ENCODE assay signal across 8 cellular contexts in the genomic region with DNA sequence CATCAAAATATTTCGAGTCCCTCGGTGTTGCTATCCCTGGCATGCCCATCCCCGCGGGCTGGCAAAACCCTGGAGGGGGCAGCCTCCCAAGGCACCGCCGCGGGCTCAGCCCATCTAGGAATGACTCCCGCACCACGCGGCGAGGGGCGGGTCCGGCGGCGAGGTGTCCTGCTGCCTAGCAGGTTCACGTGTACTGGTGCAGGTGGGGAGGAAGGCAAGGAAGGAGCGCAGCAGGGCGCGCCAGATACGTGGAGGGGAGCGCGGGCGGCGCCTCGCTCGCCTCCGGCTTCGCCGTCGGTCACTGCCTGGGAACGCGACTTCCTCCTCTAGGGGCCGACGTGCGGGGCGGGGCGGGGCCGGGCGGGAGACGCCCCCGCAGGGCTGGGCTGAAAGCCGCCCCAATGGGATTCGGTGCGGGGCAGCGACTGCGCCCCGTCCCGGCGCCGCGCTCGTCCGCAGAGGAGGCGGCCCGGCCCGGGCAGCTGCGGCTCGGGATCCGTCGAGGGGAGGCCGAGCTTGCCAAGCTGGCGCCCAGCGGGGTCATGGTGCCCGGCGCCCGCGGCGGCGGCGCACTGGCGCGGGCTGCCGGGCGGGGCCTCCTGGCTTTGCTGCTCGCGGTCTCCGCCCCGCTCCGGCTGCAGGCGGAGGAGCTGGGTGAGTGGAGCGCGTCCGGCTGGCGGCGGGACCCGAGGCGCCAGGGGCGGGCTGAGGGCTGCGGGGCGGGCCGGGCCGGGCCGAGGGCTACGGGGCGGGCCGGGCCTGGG. TPM values are rescaled to one million over a fixed set of nuclear protein-coding genes. Genes with fewer than 3 reads are reported as not detected.
DNase-seq lines count a peak whose midpoint lies in the region; ATAC-seq lines count a peak whose summit lies in the region.

Gene DCBLD1, plus strand, starts transcription at position 435 of the 764 bp plus-strand sequence. Its CDS starts 108 bp downstream, at position 543.

- peaks cover 7% of the 10 kb centered on the region for H3K4me1 ChIP-seq in endocrine pancreas (ENCODE audit: control insufficient read depth, insufficient read depth, low read length)
- H3K4me1 ChIP-seq in mesenchymal stem cell (ENCODE audit: control insufficient read depth, insufficient read depth, low read depth, low read length) = peaks cover 7% of the 10 kb centered on the region

- no peak within 1 kb of the TSS for H2AK5ac ChIP-seq in mesenchymal stem cell (ENCODE audit: low read length, severe bottlenecking)

- H4K8ac ChIP-seq in mesenchymal stem cell (ENCODE audit: low read length) = peak within 1 kb of the TSS; percentile 99

- H2BK120ac ChIP-seq in mesenchymal stem cell (ENCODE audit: low read depth, low read length) = peak within 1 kb of the TSS; percentile 77

- DNase-seq in AG20443 (ENCODE audit: low spot score) (peak; percentile 96), NCI-H774 (lab: John Stamatoyannopoulos, UW) (peak; percentile 97), mesenchymal stem cell (peak; percentile 86)
- peak; percentile 79 for DNase-seq in activated CD8-positive, alpha-beta memory T cell treated with anti-CD3 and anti-CD28 coated beads for 24 hours
- peak; percentile 47 to 49 for DNase-seq in stimulated activated CD8-positive, alpha-beta memory T cell treated with anti-CD3 and anti-CD28 coated beads, Interleukin-15, amount 100 ng/mL, for 48 hours (ENCODE audit: low read depth in 2 of 2)

- H3K27ac ChIP-seq in mesenchymal stem cell (ENCODE audit: low read length, poor library complexity, severe bottlenecking) = peak within 1 kb of the TSS; percentile 80

- H3K4me2 ChIP-seq in mesenchymal stem cell (ENCODE audit: low read length, poor library complexity, severe bottlenecking) = peak within 1 kb of the TSS; percentile 77

- H3K23ac ChIP-seq in mesenchymal stem cell (ENCODE audit: low read length in 2 of 2) = no peak within 1 kb of the TSS

- no peaks in the 10 kb centered on the region for H3K79me1 ChIP-seq in mesenchymal stem cell (replicated peaks; ENCODE audit: low read length, poor library complexity, severe bottlenecking)

- peak within 1 kb of the TSS; percentile 71 for H2BK5ac ChIP-seq in mesenchymal stem cell (ENCODE audit: low read depth, low read length, poor library complexity, severe bottlenecking)

- peak within 1 kb of the TSS; percentile 60 for H2AFZ ChIP-seq in mesenchymal stem cell (ENCODE audit: low read depth, low read length)

- peak within 1 kb of the TSS; percentile 97 for H2BK15ac ChIP-seq in mesenchymal stem cell (ENCODE audit: low read depth, poor library complexity, severe bottlenecking)

- peak within 1 kb of the TSS in 1 of 2 experiments; percentile 94 for H3K14ac ChIP-seq in mesenchymal stem cell (ENCODE audit: low read length in 2 of 2)

- peak within 1 kb of the TSS; percentile 80 to 95 for H3K4ac ChIP-seq in mesenchymal stem cell (ENCODE audit: low read depth in 1 of 2, low read length in 2 of 2)

- peak within 1 kb of the TSS; percentile 87 for H3K9ac ChIP-seq in endocrine pancreas (ENCODE audit: control insufficient read depth, insufficient read depth, low read length)
- H3K9ac ChIP-seq in mesenchymal stem cell (ENCODE audit: low read length) = peak within 1 kb of the TSS; percentile 92

- no peaks in the 10 kb centered on the region for H3K36me3 ChIP-seq in endocrine pancreas (ENCODE audit: control insufficient read depth, insufficient read depth, low read length)
- peaks cover 0 to 9% of the 10 kb centered on the region in 2 experiments for H3K36me3 ChIP-seq in mesenchymal stem cell (ENCODE audit: control insufficient read depth in 1 of 2, insufficient read depth in 2 of 2, low read depth in 1 of 2, low read length in 2 of 2)

- H3K4me3 ChIP-seq in endocrine pancreas (ENCODE audit: control insufficient read depth, insufficient read depth, low read length) = peak within 1 kb of the TSS; percentile 92
- H3K4me3 ChIP-seq in mesenchymal stem cell (ENCODE audit: insufficient read depth in 1 of 2, low read depth in 1 of 2, low read length in 2 of 2) = peak within 1 kb of the TSS; percentile 86 to 92

- H3K9me3 ChIP-seq in endocrine pancreas (ENCODE audit: control insufficient read depth, low read length) = no peaks in the 10 kb centered on the region
- H3K9me3 ChIP-seq in mesenchymal stem cell (ENCODE audit: control insufficient read depth, low read length) = no peaks in the 10 kb centered on the region

- H4K91ac ChIP-seq in mesenchymal stem cell (ENCODE audit: low read length) = peak within 1 kb of the TSS; percentile 88

- peak within 1 kb of the TSS; percentile 94 to 99 for H3K18ac ChIP-seq in mesenchymal stem cell (ENCODE audit: low read depth in 1 of 2, low read length in 2 of 2)

- no peaks in the 10 kb centered on the region for H3K27me3 ChIP-seq in endocrine pancreas (ENCODE audit: control insufficient read depth, insufficient read depth, low read length)
- H3K27me3 ChIP-seq in mesenchymal stem cell (ENCODE audit: control insufficient read depth in 1 of 2, insufficient read depth in 1 of 2, low read length in 2 of 2) = no peaks in the 10 kb centered on the region

- peak within 1 kb of the TSS; percentile 63 to 98 for H2BK12ac ChIP-seq in mesenchymal stem cell (ENCODE audit: low read length in 2 of 2)

- WGBS in mesenchymal stem cell = 1% methylated on average over 66 of the region's 96 CpGs

- ATAC-seq in GM19023 (IDR thresholded peaks at IDR 0.05; ENCODE audit: unreplicated experiment) = peak; percentile 83
- ATAC-seq in HG03135 (IDR thresholded peaks at IDR 0.05; ENCODE audit: unreplicated experiment) = peak; percentile 76

RNA-seq across cellular contexts. Expression of gene DCBLD1, which starts in this region (rescaled TPM):
- 58.0 TPM for polyA plus RNA-seq in mesenchymal stem cell (2013, experiment 1 of 2)
- 59.6 TPM for polyA plus RNA-seq in mesenchymal stem cell (2013, experiment 2 of 2)

Comparison
In these comparisons a context has a peak if more than half of its experiments do, and no peak if none do; other contexts are left out.
1. Peak in every context shown above with its lines: DNase-seq, ATAC-seq, H3K4me3 ChIP-seq and H3K27ac ChIP-seq.